8 cellular contexts compared by ENCODE assay signal in genomic region chr5:181218795-181219124, GRCh38. TPM values are rescaled to one million over a fixed set of nuclear protein-coding genes. Genes with fewer than 3 reads are reported as not detected.
A peak's percentile ranks its signal among the peaks of the same experiment; 100 is the strongest.
DNase-seq lines count a peak whose midpoint lies in the region; ATAC-seq, FAIRE-seq and TF ChIP-seq lines count a peak whose summit lies in the region.

No MANE protein-coding gene starts in this region.

- no peak overlapping the region for H2AK5ac ChIP-seq in H1 (ENCODE audit: low read depth, low read length)

- H2BK12ac ChIP-seq in H1 (ENCODE audit: low read depth, low read length): no peak overlapping the region

- H3K9ac ChIP-seq in PC-3 (ENCODE audit: low read length) (no peak overlapping the region), H1 (replicated peaks in 1 of 4; ENCODE audit: extremely low read depth in 1 of 4, low read depth in 3 of 4, low read length in 3 of 4) (no peak overlapping the region)

- no peaks in the 10 kb centered on the region for H4K20me1 ChIP-seq in PC-3 (ENCODE audit: low read length)
- peaks cover 0 to 4% of the 10 kb centered on the region in 2 experiments for H4K20me1 ChIP-seq in H1 (replicated peaks in 1 of 2; ENCODE audit: control insufficient read depth in 1 of 2, insufficient read depth in 2 of 2, low read length in 2 of 2)

- peaks cover 17% of the 10 kb centered on the region for H3F3A ChIP-seq in PC-3 (ENCODE audit: low read length, unreplicated experiment)

- no peak for TF ChIP-seq CTCF in PC-3 (conservative IDR thresholded peaks at IDR 0.05; ENCODE audit: low read depth, low read length)
- no peak for TF ChIP-seq CTCF in H1 (IDR thresholded peaks at IDR 0.05; ENCODE audit: control extremely low read depth in 1 of 3, insufficient read depth in 1 of 3, low read depth in 1 of 3, low read length in 3 of 3)
- no peak for TF ChIP-seq CTCF in pancreas (IDR thresholded peaks at IDR 0.05)

- FAIRE-seq in H1 (lab: Jason Lieb, UNC) (no peak), pancreas (lab: Jason Lieb, UNC) (no peak)

- H4K91ac ChIP-seq in H1 (replicated peaks; ENCODE audit: insufficient read length, low read length): no peak overlapping the region

- TF ChIP-seq EP300 in H1 (IDR thresholded peaks at IDR 0.05; ENCODE audit: borderline replicate concordance in 1 of 2, low read depth in 2 of 2, low read length in 2 of 2): no peak

- H3K4me1 ChIP-seq in PC-3 (ENCODE audit: insufficient read depth, low read length) (peaks cover 9% of the 10 kb centered on the region), H1 (replicated peaks in 1 of 4; ENCODE audit: control insufficient read depth in 3 of 4, insufficient read depth in 4 of 4, low read length in 3 of 4) (peaks cover 0 to 2% (median 0%) of the 10 kb centered on the region in 4 experiments; a peak in 3 of 7 replicates), pancreas (peaks cover 0 to 18% (median 4%) of the 10 kb centered on the region in 3 donors)

- H3K9me3 ChIP-seq in PC-3 (ENCODE audit: low read length): no peaks in the 10 kb centered on the region
- H3K9me3 ChIP-seq in H1 (ENCODE audit: insufficient read depth in 2 of 2, low read depth in 1 of 2, low read length in 1 of 2): no peaks in the 10 kb centered on the region
- no peaks in the 10 kb centered on the region for H3K9me3 ChIP-seq in pancreas

- H2AFZ ChIP-seq in PC-3 (ENCODE audit: low read length) (peak overlapping the region; percentile 77), H1 (ENCODE audit: low read length) (0 out of 2 replicates have a peak overlapping the region, but pooled peaks have one; percentile 57)

- no peaks in the 10 kb centered on the region for H3K79me1 ChIP-seq in H1 (ENCODE audit: low read depth, low read length)

- no peak overlapping the region for H2BK20ac ChIP-seq in H1 (ENCODE audit: low read length)

- no peak overlapping the region for H4K5ac ChIP-seq in H1 (ENCODE audit: insufficient read length, low read depth, low read length)

- no peak for ATAC-seq in PC-3
- ATAC-seq in pancreas: no peak
- no peak for ATAC-seq in HG03469 (IDR thresholded peaks at IDR 0.05; ENCODE audit: unreplicated experiment)

- CTCF ChIA-PET in PC-3 (lab: Charles Lee): no interaction called here
- CTCF ChIA-PET in H1 (lab: Charles Lee; ENCODE audit: partially characterized antibody): no interaction called here

- in situ Hi-C loops in KBM-7 (cut with MboI; ENCODE audit: low pct_unique_long_range_greater_than_20kb, low sequenced_read_pairs): no loop called here

- no peaks in the 10 kb centered on the region for H3K9me2 ChIP-seq in PC-3 (replicated peaks; ENCODE audit: low read length)

- no peak for TF ChIP-seq RAD21 in H1 (IDR thresholded peaks at IDR 0.05 in 1 of 2, conservative IDR thresholded peaks at IDR 0.05 in 1 of 2; ENCODE audit: low read depth in 2 of 2, low read length in 2 of 2)

- POLR2A ChIA-PET in PC-3 (lab: Charles Lee; ENCODE audit: unreplicated experiment) (no interaction called here), H1 (lab: Charles Lee; ENCODE audit: partially characterized antibody) (no interaction called here)

- H3K79me2 ChIP-seq in PC-3 (ENCODE audit: low read length) (peaks cover 2% of the 10 kb centered on the region; the same call in 1 of the 2 replicates), H1 (ENCODE audit: control insufficient read depth in 1 of 2, insufficient read depth in 2 of 2, low read length in 2 of 2) (no peaks in the 10 kb centered on the region)

- H3K27ac ChIP-seq in PC-3 (ENCODE audit: low read length) (no peak overlapping the region), H1 (ENCODE audit: low read depth, low read length) (no peak overlapping the region), pancreas (peak overlapping the region in 3 of 4 donors; percentile 18 to 64 (median 63))

- H3K4me3 ChIP-seq in PC-3 (ENCODE audit: low read length): peak overlapping the region; percentile 66; the same call in 1 of the 2 replicates
- H3K4me3 ChIP-seq in H1 (ENCODE audit: extremely low read depth in 1 of 4, insufficient read depth in 2 of 4, low read depth in 3 of 4, low read length in 4 of 4): peak overlapping the region; percentile 46 to 76 (median 54); a peak in 7 of 8 replicates
- H3K4me3 ChIP-seq in pancreas: peak overlapping the region in 2 of 4 donors; percentile 36 to 39

- no peak overlapping the region for H3K56ac ChIP-seq in H1 (replicated peaks; ENCODE audit: insufficient read length, low read depth, low read length)

- peak overlapping the region; percentile 78; the same call in 1 of the 2 replicates for H3K4me2 ChIP-seq in PC-3 (ENCODE audit: low read length)
- H3K4me2 ChIP-seq in H1 (ENCODE audit: insufficient read depth in 1 of 2, low read depth in 2 of 2, low read length in 2 of 2): peak overlapping the region; percentile 92 to 97

- no peak overlapping the region for H3K18ac ChIP-seq in H1 (ENCODE audit: extremely low read depth, low read length)

- BruUV-seq in PC-3 (replicated peaks; lab: Mats Ljungman, UMichigan): no TSS peak

- H3K36me3 ChIP-seq in PC-3 (ENCODE audit: low read depth, low read length) (no peaks in the 10 kb centered on the region), H1 (ENCODE audit: control insufficient read depth in 2 of 4, insufficient read depth in 4 of 4, low read length in 3 of 4) (no peaks in the 10 kb centered on the region), pancreas (no peaks in the 10 kb centered on the region)

- H2BK5ac ChIP-seq in H1 (ENCODE audit: low read depth, low read length): no peak overlapping the region

- intact Hi-C loops in PC-3 (cut with micrococcal nuclease) (loop anchor here (1.0 kb wide), 3 partner anchors 11 to 31 kb away; no protein-coding TSS in a partner anchor), pancreas (cut with DNase I) (no loop called here)

- peaks cover 21% of the 10 kb centered on the region for H3K23me2 ChIP-seq in H1 (ENCODE audit: low read depth, low read length)

- no peak overlapping the region for H4K8ac ChIP-seq in H1 (ENCODE audit: extremely low read depth, insufficient read depth, low read length)

- H2BK120ac ChIP-seq in H1 (replicated peaks; ENCODE audit: low read depth, low read length): no peak overlapping the region

- WGBS in H1 (ENCODE audit: extremely low coverage in 1 of 2, insufficient coverage in 1 of 2, insufficient read length in 1 of 2, insufficient replicate concordance in 2 of 2, low coverage in 1 of 2, low lambda C conversion rate in 2 of 2, missing lambda C conversion rate in 1 of 2), 2 experiments: 65% methylated on average over 10 of the region's 10 CpGs; no CpG with 5 or more reads in 1 of the 2 experiments
- 31 to 37% methylated on average over 10 of the region's 10 CpGs for WGBS in pancreas, 2 donors

- no peak for TF ChIP-seq POLR2A in H1 (IDR thresholded peaks at IDR 0.05; ENCODE audit: control extremely low read depth in 1 of 2, low read depth in 2 of 2, low read length in 2 of 2)

- no peak overlapping the region for H3K4ac ChIP-seq in H1 (replicated peaks; ENCODE audit: insufficient read length, low read depth, low read length)

- H3K14ac ChIP-seq in H1 (ENCODE audit: insufficient read length): no peak overlapping the region

- no peak overlapping the region for H3K23ac ChIP-seq in H1 (ENCODE audit: insufficient read length)

- DNase-seq in ELR (ENCODE audit: low read depth) (peak; percentile 44), PC-3 (no peak), H1 (ENCODE audit: low read depth in 1 of 2, low spot score in 2 of 2) (no peak), pancreas (no peak), germinal center (ENCODE audit: low spot score) (no peak), KBM-7 (no peak), MV-4-11 (lab: John Stamatoyannopoulos, UW) (no peak)

- no peak overlapping the region for H2BK15ac ChIP-seq in H1 (ENCODE audit: low read length)

- H3K27me3 ChIP-seq in PC-3 (ENCODE audit: low read length): no peaks in the 10 kb centered on the region
- peaks cover 0 to 5% (median 1%) of the 10 kb centered on the region in 4 experiments; a peak in 2 of 7 replicates for H3K27me3 ChIP-seq in H1 (replicated peaks in 1 of 4; ENCODE audit: control insufficient read depth in 3 of 4, extremely low read depth in 1 of 4, insufficient read depth in 3 of 4, low read length in 3 of 4)
- H3K27me3 ChIP-seq in pancreas: no peaks in the 10 kb centered on the region

RNA-seq across cellular contexts. Expression of gene TRIM41, which starts 4.3 kb away (rescaled TPM):
- 18.7 and 26.8 TPM in 2 replicates for total RNA-seq in PC-3 (2014; rRNA removed)
- 21.2 and 21.6 TPM in 2 replicates for total RNA-seq in H1 (2021; fragmentation: NEBNext Ultra II Directional; extraction: Animal tissue kit (Norgen Biotek cat#: 25700))
- polyA plus RNA-seq in H1 (2011; rRNA removed): 12.9 and 18.0 TPM in 2 replicates
- 19.8 TPM for polyA plus RNA-seq in H1 (2011; cell fraction: cytosol; rRNA removed)
- polyA plus RNA-seq in H1 (2011; cell fraction: nucleus; rRNA removed): 79.7 TPM
- 19.4 to 26.5 TPM (median 23.3 TPM) in 4 replicates for polyA plus RNA-seq in H1 (2012, experiment 1 of 2)
- polyA plus RNA-seq in H1 (2012, experiment 2 of 2): 10.8 TPM
- polyA plus RNA-seq in H1 (2013, experiment 1 of 2): 15.0 TPM
- 13.5 TPM for polyA plus RNA-seq in H1 (2013, experiment 2 of 2)
- polyA minus RNA-seq in H1 (2011; rRNA and poly(A)+ RNA removed): 4.7 and 7.7 TPM in 2 replicates
- 6.7 TPM for polyA minus RNA-seq in H1 (2011; cell fraction: cytosol; rRNA and poly(A)+ RNA removed)
- 19.8 TPM for polyA minus RNA-seq in H1 (2011; cell fraction: nucleus; rRNA and poly(A)+ RNA removed)
- total RNA-seq in pancreas: 10 to 100 TPM; 11.4 to 22.1 (median 12.1) TPM
- 10 to 100 TPM; 17.3 to 28.7 TPM for polyA plus RNA-seq in pancreas

RNA-seq across cellular contexts. Expression of gene TRIM7, which starts 13.8 kb away (rescaled TPM):
- 28.1 and 44.1 TPM in 2 replicates for total RNA-seq in PC-3 (2014; rRNA removed)
- 0.44 and 0.47 TPM in 2 replicates for total RNA-seq in H1 (2021; fragmentation: NEBNext Ultra II Directional; extraction: Animal tissue kit (Norgen Biotek cat#: 25700))
- polyA plus RNA-seq in H1 (2011; rRNA removed): 0.36 and 0.57 TPM in 2 replicates
- 0.62 TPM for polyA plus RNA-seq in H1 (2011; cell fraction: cytosol; rRNA removed)
- 0.54 TPM for polyA plus RNA-seq in H1 (2011; cell fraction: nucleus; rRNA removed)
- polyA plus RNA-seq in H1 (2012, experiment 1 of 2): 0.35 to 1.0 TPM (median 0.45 TPM) in 4 replicates
- 0.55 TPM for polyA plus RNA-seq in H1 (2012, experiment 2 of 2)
- 0.53 TPM for polyA plus RNA-seq in H1 (2013, experiment 1 of 2)
- polyA plus RNA-seq in H1 (2013, experiment 2 of 2): 0.28 TPM
- polyA minus RNA-seq in H1 (2011; rRNA and poly(A)+ RNA removed): 0.05 TPM in 1 of 2 replicates, not detected in the other
- polyA minus RNA-seq in H1 (2011; cell fraction: cytosol; rRNA and poly(A)+ RNA removed): not detected
- polyA minus RNA-seq in H1 (2011; cell fraction: nucleus; rRNA and poly(A)+ RNA removed): 0.60 TPM
- total RNA-seq in pancreas: 10 to 100 TPM in 1 of 6 donors, 1 to 10 TPM in 5; 1.9 to 11.1 (median 3.9) TPM
- polyA plus RNA-seq in pancreas: 1 to 10 TPM; 2.4 to 3.0 TPM

RNA-seq across cellular contexts. Expression of gene RACK1, which starts 24.9 kb away (rescaled TPM):
- total RNA-seq in PC-3 (2014; rRNA removed) (2,587 and 3,047 TPM in 2 replicates), pancreas (1,000 to 10,000 TPM in 5 of 6 donors, 100 to 1,000 TPM in 1; 974 to 1,629 (median 1,266) TPM)
- 2,564 and 2,589 TPM in 2 replicates for total RNA-seq in H1 (2021; fragmentation: NEBNext Ultra II Directional; extraction: Animal tissue kit (Norgen Biotek cat#: 25700))
- polyA plus RNA-seq in H1 (2011; rRNA removed) (7,578 and 7,971 TPM in 2 replicates), pancreas (1,000 to 10,000 TPM; 1,162 to 1,304 TPM)
- polyA plus RNA-seq in H1 (2011; cell fraction: cytosol; rRNA removed): 6,759 TPM
- 7,543 TPM for polyA plus RNA-seq in H1 (2011; cell fraction: nucleus; rRNA removed)
- polyA plus RNA-seq in H1 (2012, experiment 1 of 2): 3,817 to 4,876 TPM (median 4,535 TPM) in 4 replicates
- polyA plus RNA-seq in H1 (2012, experiment 2 of 2): 4,888 TPM
- 2,646 TPM for polyA plus RNA-seq in H1 (2013, experiment 1 of 2)
- 2,607 TPM for polyA plus RNA-seq in H1 (2013, experiment 2 of 2)
- polyA minus RNA-seq in H1 (2011; rRNA and poly(A)+ RNA removed): 7,141 and 7,318 TPM in 2 replicates
- polyA minus RNA-seq in H1 (2011; cell fraction: cytosol; rRNA and poly(A)+ RNA removed): 3,305 TPM
- 3,286 TPM for polyA minus RNA-seq in H1 (2011; cell fraction: nucleus; rRNA and poly(A)+ RNA removed)

RNA-seq across cellular contexts. Expression of gene TRIM52, which starts 42.2 kb away (rescaled TPM):
- total RNA-seq in PC-3 (2014; rRNA removed) (4.4 and 8.9 TPM in 2 replicates), pancreas (10 to 100 TPM in 1 of 6 donors, 1 to 10 TPM in 5; 5.6 to 10.4 (median 7.4) TPM)
- total RNA-seq in H1 (2021; fragmentation: NEBNext Ultra II Directional; extraction: Animal tissue kit (Norgen Biotek cat#: 25700)): 5.7 and 6.2 TPM in 2 replicates
- polyA plus RNA-seq in H1 (2011; rRNA removed) (2.3 and 4.2 TPM in 2 replicates), pancreas (10 to 100 TPM; 12.8 to 18.1 TPM)
- polyA plus RNA-seq in H1 (2011; cell fraction: cytosol; rRNA removed): 6.2 TPM
- polyA plus RNA-seq in H1 (2011; cell fraction: nucleus; rRNA removed): 6.8 TPM
- 8.8 to 10.6 TPM (median 9.8 TPM) in 4 replicates for polyA plus RNA-seq in H1 (2012, experiment 1 of 2)
- 0.70 TPM for polyA plus RNA-seq in H1 (2012, experiment 2 of 2)
- polyA plus RNA-seq in H1 (2013, experiment 1 of 2): 5.1 TPM
- polyA plus RNA-seq in H1 (2013, experiment 2 of 2): 4.3 TPM
- polyA minus RNA-seq in H1 (2011; rRNA and poly(A)+ RNA removed): 5.5 and 6.2 TPM in 2 replicates
- polyA minus RNA-seq in H1 (2011; cell fraction: cytosol; rRNA and poly(A)+ RNA removed): 2.3 TPM
- 4.6 TPM for polyA minus RNA-seq in H1 (2011; cell fraction: nucleus; rRNA and poly(A)+ RNA removed)

Comparison
In these comparisons a context has a peak if more than half of its experiments do, and no peak if none do; other contexts are left out.
1. H3K27ac ChIP-seq: peak in pancreas (3 of 4); none in PC-3 (single experiment) and H1 (single experiment).